10 cellular contexts compared by ENCODE assay signal in the genomic region with DNA sequence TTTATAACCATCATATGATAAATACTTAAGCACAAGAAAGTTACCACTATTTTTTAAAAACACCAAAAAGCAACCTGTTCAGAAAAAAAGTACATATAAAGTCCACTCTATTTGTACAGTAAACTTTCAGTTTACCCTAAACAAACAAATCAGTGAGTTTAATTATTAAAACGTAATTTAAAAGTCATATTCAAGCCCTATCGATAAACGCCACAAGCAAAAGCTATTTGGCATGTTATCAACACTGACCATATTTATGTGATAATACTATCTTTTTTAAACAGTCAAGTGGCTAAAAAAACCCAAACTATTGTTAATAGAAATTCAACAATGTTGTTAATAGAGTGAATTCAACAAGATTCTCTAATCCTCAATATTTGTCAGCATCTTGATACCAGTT. TPM values are rescaled to one million over a fixed set of nuclear protein-coding genes. Genes with fewer than 3 reads are reported as not detected.
A peak's percentile ranks its signal among the peaks of the same experiment; 100 is the strongest.
DNase-seq lines count a peak whose midpoint lies in the region; TF ChIP-seq lines count a peak whose summit lies in the region.
"Had no signal": no experiment of that assay in that cellular context is flagged by ENCODE, and none has a peak within 500 bp of the region (broad histone marks: within the 10 kb centered on the region; RNA-seq: fewer than 3 reads in every experiment).

No MANE protein-coding gene starts in this region.

- H3K27me3 ChIP-seq in hepatocyte (no peaks in the 10 kb centered on the region), subcutaneous abdominal adipose tissue (ENCODE audit: control insufficient read depth in 5 of 5, insufficient read depth in 4 of 5, low read length in 5 of 5) (no peaks in the 10 kb centered on the region)
- H3K27me3 ChIP-seq: Peyer's patch had no signal

- peaks cover 53% of the 10 kb centered on the region for H3K79me2 ChIP-seq in hepatocyte

- H4K20me1 ChIP-seq in hepatocyte (ENCODE audit: insufficient read depth, poor library complexity, severe bottlenecking) = peaks cover 5% of the 10 kb centered on the region

- no peaks in the 10 kb centered on the region for H3K9me3 Mint-ChIP-seq in activated naive CD4-positive, alpha-beta T cell treated with anti-CD3 and anti-CD28 coated beads, Interleukin-2, amount 50 U/mL, for 24 hours
- no peaks in the 10 kb centered on the region for H3K9me3 Mint-ChIP-seq in activated T-helper 1 cell treated with anti-CD3 and anti-CD28 coated beads, Interleukin-12 subunit alpha, Interleukin-12 subunit beta, Interleukin-2, Interleukin-4 antibody, amounts not matched to agents 30 ng/mL and 10 ng/mL and 1 ng/mL, durations not matched to agents 14 hours and 24 hours and 36 hours

- no peaks in the 10 kb centered on the region for H3K36me3 ChIP-seq in hepatocyte (replicated peaks; ENCODE audit: insufficient read depth, low read depth)
- H3K36me3 ChIP-seq in subcutaneous abdominal adipose tissue (ENCODE audit: control insufficient read depth in 5 of 5, insufficient read depth in 5 of 5, low read length in 5 of 5) = no peaks in the 10 kb centered on the region
- H3K36me3 ChIP-seq: Peyer's patch had no signal

- H3K27me3 Mint-ChIP-seq in activated naive CD4-positive, alpha-beta T cell treated with anti-CD3 and anti-CD28 coated beads, Interleukin-2, amount 50 U/mL, for 24 hours = no peaks in the 10 kb centered on the region
- H3K27me3 Mint-ChIP-seq in activated T-helper 1 cell treated with anti-CD3 and anti-CD28 coated beads, Interleukin-12 subunit alpha, Interleukin-12 subunit beta, Interleukin-2, Interleukin-4 antibody, amounts not matched to agents 30 ng/mL and 10 ng/mL and 1 ng/mL, durations not matched to agents 14 hours and 24 hours and 36 hours (ENCODE audit: insufficient read depth) = no peaks in the 10 kb centered on the region

- H3K4me1 Mint-ChIP-seq in activated naive CD4-positive, alpha-beta T cell treated with anti-CD3 and anti-CD28 coated beads, Interleukin-2, amount 50 U/mL, for 24 hours = peaks cover 38% of the 10 kb centered on the region
- peaks cover 38% of the 10 kb centered on the region for H3K4me1 Mint-ChIP-seq in activated T-helper 1 cell treated with anti-CD3 and anti-CD28 coated beads, Interleukin-12 subunit alpha, Interleukin-12 subunit beta, Interleukin-2, Interleukin-4 antibody, amounts not matched to agents 30 ng/mL and 10 ng/mL and 1 ng/mL, durations not matched to agents 14 hours and 24 hours and 36 hours (ENCODE audit: low read depth)

- no peaks in the 10 kb centered on the region for H3K9me2 ChIP-seq in hepatocyte (replicated peaks; ENCODE audit: insufficient read depth)

- H3K4me3 ChIP-seq in hepatocyte = peak overlapping the region; percentile 68
- H3K4me3 ChIP-seq in subcutaneous abdominal adipose tissue (ENCODE audit: low read depth in 1 of 5, low read length in 5 of 5) = peak overlapping the region in 3 of 5 donors; percentile 22 to 95 (median 95)

- H3K4me3 Mint-ChIP-seq in activated naive CD4-positive, alpha-beta T cell treated with anti-CD3 and anti-CD28 coated beads, Interleukin-2, amount 50 U/mL, for 24 hours = peak overlapping the region; percentile 19
- peak overlapping the region; percentile 96 for H3K4me3 Mint-ChIP-seq in activated T-helper 1 cell treated with anti-CD3 and anti-CD28 coated beads, Interleukin-12 subunit alpha, Interleukin-12 subunit beta, Interleukin-2, Interleukin-4 antibody, amounts not matched to agents 30 ng/mL and 10 ng/mL and 1 ng/mL, durations not matched to agents 14 hours and 24 hours and 36 hours

- 82% methylated on average over 3 of the region's 3 CpGs for WGBS in hepatocyte (ENCODE audit: low lambda C conversion rate, missing lambda C conversion rate)

- H3K9me3 ChIP-seq in hepatocyte (ENCODE audit: low read depth) (no peaks in the 10 kb centered on the region), subcutaneous abdominal adipose tissue (ENCODE audit: control insufficient read depth in 5 of 5, low read length in 5 of 5) (no peaks in the 10 kb centered on the region)
- H3K9me3 ChIP-seq: Peyer's patch had no signal

- peak overlapping the region in 2 of 5 donors; percentile 13 to 51 for H3K9ac ChIP-seq in subcutaneous abdominal adipose tissue (ENCODE audit: low read length in 5 of 5)

- H3K4me1 ChIP-seq in hepatocyte (ENCODE audit: insufficient read depth) (peaks cover 3% of the 10 kb centered on the region), subcutaneous abdominal adipose tissue (ENCODE audit: control insufficient read depth in 5 of 5, insufficient read depth in 5 of 5, low read length in 5 of 5) (peaks cover 3 to 23% (median 16%) of the 10 kb centered on the region in 5 donors)

- H3K27ac Mint-ChIP-seq in activated naive CD4-positive, alpha-beta T cell treated with anti-CD3 and anti-CD28 coated beads, Interleukin-2, amount 50 U/mL, for 24 hours = no peak overlapping the region
- no peak overlapping the region for H3K27ac Mint-ChIP-seq in activated T-helper 1 cell treated with anti-CD3 and anti-CD28 coated beads, Interleukin-12 subunit alpha, Interleukin-12 subunit beta, Interleukin-2, Interleukin-4 antibody, amounts not matched to agents 30 ng/mL and 10 ng/mL and 1 ng/mL, durations not matched to agents 14 hours and 24 hours and 36 hours

- DNase-seq in activated naive CD4-positive, alpha-beta T cell treated with anti-CD3 and anti-CD28 coated beads, Interleukin-2, amount 50 U/mL, for 16 hours = no peak
- no peak for DNase-seq in activated T-helper 1 cell treated with anti-CD3 and anti-CD28 coated beads, Interleukin-12 subunit alpha, Interleukin-12 subunit beta, Interleukin-2, Interleukin-4 antibody, amounts not matched to agents 30 ng/mL and 10 ng/mL and 1 ng/mL, durations not matched to agents 14 hours and 24 hours and 36 hours (ENCODE audit: low spot score)
- no peak for DNase-seq in hepatocyte (ENCODE audit: low spot score)
- DNase-seq in T-helper 9 cell = no peak
- no peak for DNase-seq in SHP77 treated with DMSO at 0.1 percent for 48 hours (lab: John Stamatoyannopoulos, UW)
- no peak for DNase-seq in NCI-H146 treated with DMSO at 0.1 percent for 48 hours (lab: John Stamatoyannopoulos, UW; ENCODE audit: unreplicated experiment)
- DNase-seq: Calu3, Peyer's patch had no signal

- peak overlapping the region; percentile 83 for H3K4me2 ChIP-seq in hepatocyte

- intact Hi-C loops in activated T-helper 1 cell treated with anti-CD3 and anti-CD28 coated beads, Interleukin-12 subunit alpha, Interleukin-12 subunit beta, Interleukin-2, Interleukin-4 antibody, amounts not matched to agents 30 ng/mL and 10 ng/mL and 1 ng/mL, durations not matched to agents 14 hours and 24 hours and 36 hours (cut with micrococcal nuclease) = loop anchor here (5.0 kb wide), 1 partner anchor 41 kb away; no protein-coding TSS in a partner anchor

- H3K27ac ChIP-seq in hepatocyte = no peak overlapping the region
- H3K27ac ChIP-seq in subcutaneous abdominal adipose tissue (ENCODE audit: low read depth, low read length) = no peak overlapping the region
- H3K27ac ChIP-seq: Peyer's patch had no signal

- TF ChIP-seq CTCF in hepatocyte (IDR thresholded peaks at IDR 0.05; ENCODE audit: poor library complexity) = no peak

- peak overlapping the region; percentile 57 for H2AFZ ChIP-seq in hepatocyte

- peaks cover 2% of the 10 kb centered on the region for H3K36me3 Mint-ChIP-seq in activated naive CD4-positive, alpha-beta T cell treated with anti-CD3 and anti-CD28 coated beads, Interleukin-2, amount 50 U/mL, for 24 hours
- peaks cover 5% of the 10 kb centered on the region for H3K36me3 Mint-ChIP-seq in activated T-helper 1 cell treated with anti-CD3 and anti-CD28 coated beads, Interleukin-12 subunit alpha, Interleukin-12 subunit beta, Interleukin-2, Interleukin-4 antibody, amounts not matched to agents 30 ng/mL and 10 ng/mL and 1 ng/mL, durations not matched to agents 14 hours and 24 hours and 36 hours (ENCODE audit: low read depth)

RNA-seq across cellular contexts. Expression of a gene that starts 1.9 kb away (rescaled TPM):
- 20.8 and 22.1 TPM in 2 replicates for total RNA-seq in activated T-helper 1 cell treated with anti-CD3 and anti-CD28 coated beads, Interleukin-12 subunit alpha, Interleukin-12 subunit beta, Interleukin-2, Interleukin-4 antibody, amounts not matched to agents 30 ng/mL and 10 ng/mL and 1 ng/mL, durations not matched to agents 14 hours and 24 hours and 36 hours
- total RNA-seq in hepatocyte = 18.4 and 18.5 TPM in 2 replicates
- 15.6 and 17.2 TPM in 2 replicates for polyA plus RNA-seq in hepatocyte
